17 cellular contexts compared by ENCODE assay signal in genomic region chr18:54203914-54204313, GRCh38. TPM values are rescaled to one million over a fixed set of nuclear protein-coding genes. Genes with fewer than 3 reads are reported as not detected.
DNase-seq lines count a peak whose midpoint lies in the region; ATAC-seq lines count a peak whose summit lies in the region.
"Had no signal": no experiment of that assay in that cellular context is flagged by ENCODE, and none has a peak within 500 bp of the region (broad histone marks: within the 10 kb centered on the region; RNA-seq: fewer than 3 reads in every experiment).

No MANE protein-coding gene starts in this region.

- H3K4me1 Mint-ChIP-seq in naive B cell = peaks cover 55 to 63% (median 56%) of the 10 kb centered on the region in 3 donors

- peak overlapping the region; percentile 2 to 92 (median 18) for H3K27ac Mint-ChIP-seq in naive B cell

- H3K9me3 Mint-ChIP-seq in naive B cell = no peaks in the 10 kb centered on the region

- H3K4me3 Mint-ChIP-seq in naive B cell = peak overlapping the region in 2 of 8 donors; percentile 32 to 42

- H3K27me3 Mint-ChIP-seq in naive B cell = no peaks in the 10 kb centered on the region

- peak; percentile 50 for ATAC-seq in GM18858 (IDR thresholded peaks at IDR 0.05; ENCODE audit: unreplicated experiment)
- ATAC-seq in GM21576 (IDR thresholded peaks at IDR 0.05; ENCODE audit: unreplicated experiment) = peak; percentile 48
- peak; percentile 70 for ATAC-seq in HG03354 (IDR thresholded peaks at IDR 0.05; ENCODE audit: poor library complexity, severe bottlenecking, unreplicated experiment)
- peak in 1 of 2 donors; percentile 61 for ATAC-seq in naive B cell (ENCODE audit: low read depth in 2 of 2)
- no peak for ATAC-seq in GM21717 (IDR thresholded peaks at IDR 0.05; ENCODE audit: unreplicated experiment)
- ATAC-seq: mucosa of descending colon, SK-N-SH treated with all-trans-retinoic acid at 6 μM for 48 hours had no signal

- H3K36me3 Mint-ChIP-seq in naive B cell = peaks cover 19 to 23% of the 10 kb centered on the region in 2 donors

- no peak for DNase-seq in naive B cell
- no peak for DNase-seq in NCI-H1417 treated with DMSO at 0.1 percent for 48 hours (lab: John Stamatoyannopoulos, UW)
- no peak for DNase-seq in COR-L47 (lab: John Stamatoyannopoulos, UW)
- DNase-seq: BE2C; caudate nucleus; DMS79; effector CD8-positive, alpha-beta T cell; H7; mucosa of descending colon; NCI-H187 treated with DMSO at 0.1 percent for 48 hours; NCI-H526; sigmoid colon had no signal

RNA-seq across cellular contexts. Expression of gene MBD2, which starts 20.6 kb away (rescaled TPM):
- 10 to 100 TPM; 11.5 to 39.0 (median 22.7) TPM for polyA plus RNA-seq in naive B cell (ENCODE audit: low read depth in 6 of 6)
